ENCODE assay signal across 24 cellular contexts in genomic region chr2:29273704-29274611, GRCh38.
DNase-seq lines count a peak whose midpoint lies in the region; TF ChIP-seq lines count a peak whose summit lies in the region.
"Had no signal": no experiment of that assay in that cellular context is flagged by ENCODE, and none has a peak within 500 bp of the region (broad histone marks: within the 10 kb centered on the region; RNA-seq: fewer than 3 reads in every experiment).

No MANE protein-coding gene starts in this region.

- TF ChIP-seq CTCF in RWPE1 (conservative IDR thresholded peaks at IDR 0.05; ENCODE audit: low read depth): no peak
- TF ChIP-seq CTCF in epithelial cell of esophagus (IDR thresholded peaks at IDR 0.05; ENCODE audit: insufficient read depth, low read depth, low read length, missing control alignments): no peak
- no peak for TF ChIP-seq CTCF in neural progenitor cell (IDR thresholded peaks at IDR 0.05)

- H3K36me3 ChIP-seq in neural progenitor cell: no peaks in the 10 kb centered on the region
- H3K36me3 ChIP-seq: BLaER1 treated with 17β-estradiol and CSF1 and Interleukin-3, amounts not matched to agents 10 nM and 100 nM; right lobe of liver; SJSA1; suprapubic skin; upper lobe of right lung had no signal

- no peaks in the 10 kb centered on the region for H3K36me3 Mint-ChIP-seq in neural progenitor cell
- H3K36me3 Mint-ChIP-seq in activated CD4-positive, alpha-beta memory T cell treated with anti-CD3 and anti-CD28 coated beads, Interleukin-2, amount 10 ng/mL, durations not matched to agents 7 days and 5 days (ENCODE audit: low read depth): no peaks in the 10 kb centered on the region
- H3K36me3 Mint-ChIP-seq: activated naive CD4-positive, alpha-beta T cell treated with anti-CD3 and anti-CD28 coated beads, Interleukin-2, amount 50 U/mL, for 72 hours had no signal

- H3F3A ChIP-seq in neural progenitor cell (ENCODE audit: low read depth): no peaks in the 10 kb centered on the region

- peak; percentile 31 for DNase-seq in ELR (ENCODE audit: low read depth)
- DNase-seq in RWPE1 (ENCODE audit: low spot score): peak; percentile 24
- peak; percentile 71 for DNase-seq in epithelial cell of esophagus (ENCODE audit: low read depth)
- no peak for DNase-seq in neural progenitor cell (ENCODE audit: low spot score)
- no peak for DNase-seq in ureter (ENCODE audit: low spot score)
- DNase-seq in Kasumi-1 (lab: John Stamatoyannopoulos, UW): no peak
- no peak for DNase-seq in UCSD-AML1 (lab: John Stamatoyannopoulos, UW; ENCODE audit: unreplicated experiment)
- DNase-seq in activated CD4-positive, alpha-beta memory T cell treated with anti-CD3 and anti-CD28 coated beads, Interleukin-2, amount 10 ng/mL, durations not matched to agents 7 days and 5 days: no peak
- DNase-seq: activated CD4-positive, alpha-beta T cell treated with anti-CD3 and anti-CD28 coated beads for 1 hour; activated CD8-positive, alpha-beta T cell treated with anti-CD3 and anti-CD28 coated beads, Interleukin-2, amount 10 ng/mL, durations not matched to agents 7 days and 5 days; Caco-2; dermis blood vessel endothelial cell; NCI-H1092 treated with DMSO at 0.1 percent for 48 hours; NCI-H187; NCI-H526; right lobe of liver; stimulated activated naive CD4-positive, alpha-beta T cell had no signal

- no peak overlapping the region for H3K4me3 Mint-ChIP-seq in neural progenitor cell
- H3K4me3 Mint-ChIP-seq in activated CD4-positive, alpha-beta memory T cell treated with anti-CD3 and anti-CD28 coated beads, Interleukin-2, amount 10 ng/mL, durations not matched to agents 7 days and 5 days: no peak overlapping the region
- H3K4me3 Mint-ChIP-seq: activated CD8-positive, alpha-beta T cell treated with anti-CD3 and anti-CD28 coated beads, Interleukin-2, amount 10 ng/mL, durations not matched to agents 7 days and 5 days; central memory CD8-positive, alpha-beta T cell; T-helper 1 cell treated with Interleukin-12 subunit alpha and Interleukin-12 subunit beta and Interleukin-4 antibody, amounts not matched to agents 30 μg/mL and 1 μg/mL, for 36 hours had no signal

- POLR2A ChIA-PET in RWPE1 (lab: Yijun Ruan, JAX; ENCODE audit: low non-redundant PET): no interaction called here
- POLR2A ChIA-PET in activated CD4-positive, alpha-beta memory T cell treated with anti-CD3 and anti-CD28 coated beads, Interleukin-2, amount 10 ng/mL, durations not matched to agents 7 days and 5 days (lab: Charles Lee): no interaction called here

- H3K27me3 ChIP-seq in neural progenitor cell: no peaks in the 10 kb centered on the region
- H3K27me3 ChIP-seq: BLaER1 treated with 17β-estradiol and CSF1 and Interleukin-3, amounts not matched to agents 10 nM and 100 nM; right lobe of liver; upper lobe of right lung had no signal

- H3K4me2 ChIP-seq in neural progenitor cell: no peak overlapping the region

- H2AFZ ChIP-seq in neural progenitor cell (replicated peaks): no peak overlapping the region

- H3K4me1 ChIP-seq in neural progenitor cell: no peaks in the 10 kb centered on the region
- H3K4me1 ChIP-seq: Caco-2, right lobe of liver, SJSA1, upper lobe of right lung had no signal

- CTCF ChIA-PET in RWPE1 (lab: Yijun Ruan, JAX): interaction anchor here (0.7 to 1.1 kb wide), 2 partner anchors 22 to 515 kb away, joined by 3 read pairs; no protein-coding TSS in a partner anchor
- CTCF ChIA-PET in activated CD4-positive, alpha-beta memory T cell treated with anti-CD3 and anti-CD28 coated beads, Interleukin-2, amount 10 ng/mL, durations not matched to agents 7 days and 5 days (lab: Charles Lee): interaction anchor here (0.8 to 0.9 kb wide), 2 partner anchors 13 to 21 kb away, joined by 3 to 4 read pairs; no protein-coding TSS in a partner anchor

- H3K9me3 Mint-ChIP-seq in neural progenitor cell: no peaks in the 10 kb centered on the region
- H3K9me3 Mint-ChIP-seq in activated CD4-positive, alpha-beta memory T cell treated with anti-CD3 and anti-CD28 coated beads, Interleukin-2, amount 10 ng/mL, durations not matched to agents 7 days and 5 days: no peaks in the 10 kb centered on the region
- H3K9me3 Mint-ChIP-seq: activated naive CD4-positive, alpha-beta T cell treated with anti-CD3 and anti-CD28 coated beads, Interleukin-2, amount 50 U/mL, for 72 hours; central memory CD8-positive, alpha-beta T cell; T-helper 1 cell treated with Interleukin-12 subunit alpha and Interleukin-12 subunit beta and Interleukin-4 antibody, amounts not matched to agents 30 μg/mL and 1 μg/mL, for 36 hours had no signal

- H3K9me3 ChIP-seq in neural progenitor cell (ENCODE audit: low read depth): no peaks in the 10 kb centered on the region
- H3K9me3 ChIP-seq: BLaER1 treated with 17β-estradiol and CSF1 and Interleukin-3, amounts not matched to agents 10 nM and 100 nM; Caco-2; right lobe of liver; SJSA1; suprapubic skin; upper lobe of right lung had no signal

- H4K20me1 ChIP-seq in neural progenitor cell (ENCODE audit: low read depth): no peaks in the 10 kb centered on the region
- H4K20me1 ChIP-seq: BLaER1 treated with 17β-estradiol and CSF1 and Interleukin-3, amounts not matched to agents 10 nM and 100 nM had no signal

- peaks cover 4% of the 10 kb centered on the region for H3K27me3 Mint-ChIP-seq in neural progenitor cell (ENCODE audit: insufficient read depth, low read depth)
- H3K27me3 Mint-ChIP-seq in activated CD4-positive, alpha-beta memory T cell treated with anti-CD3 and anti-CD28 coated beads, Interleukin-2, amount 10 ng/mL, durations not matched to agents 7 days and 5 days: peaks cover 32% of the 10 kb centered on the region

- H3K9ac ChIP-seq in neural progenitor cell: no peak overlapping the region
- H3K9ac ChIP-seq: BLaER1 treated with 17β-estradiol and CSF1 and Interleukin-3, amounts not matched to agents 10 nM and 100 nM had no signal

- H3K27ac ChIP-seq in RWPE1 (no peak overlapping the region), neural progenitor cell (no peak overlapping the region)
- H3K27ac ChIP-seq: BLaER1 treated with 17β-estradiol and CSF1 and Interleukin-3, amounts not matched to agents 10 nM and 100 nM; right lobe of liver; SJSA1; suprapubic skin; upper lobe of right lung had no signal

- peaks cover 13% of the 10 kb centered on the region for H3K4me1 Mint-ChIP-seq in neural progenitor cell
- H3K4me1 Mint-ChIP-seq in activated CD4-positive, alpha-beta memory T cell treated with anti-CD3 and anti-CD28 coated beads, Interleukin-2, amount 10 ng/mL, durations not matched to agents 7 days and 5 days: no peaks in the 10 kb centered on the region
- H3K4me1 Mint-ChIP-seq: central memory CD8-positive, alpha-beta T cell had no signal

- H3K79me2 ChIP-seq in neural progenitor cell (ENCODE audit: low read depth): no peaks in the 10 kb centered on the region

- H3K27ac Mint-ChIP-seq in neural progenitor cell: peak overlapping the region; percentile 13
- no peak overlapping the region for H3K27ac Mint-ChIP-seq in activated CD4-positive, alpha-beta memory T cell treated with anti-CD3 and anti-CD28 coated beads, Interleukin-2, amount 10 ng/mL, durations not matched to agents 7 days and 5 days
- H3K27ac Mint-ChIP-seq: activated CD8-positive, alpha-beta T cell treated with anti-CD3 and anti-CD28 coated beads, Interleukin-2, amount 10 ng/mL, durations not matched to agents 7 days and 5 days; activated naive CD4-positive, alpha-beta T cell treated with anti-CD3 and anti-CD28 coated beads, Interleukin-2, amount 50 U/mL, for 72 hours; T-helper 1 cell treated with Interleukin-12 subunit alpha and Interleukin-12 subunit beta and Interleukin-4 antibody, amounts not matched to agents 30 μg/mL and 1 μg/mL, for 36 hours had no signal

- H3K4me3 ChIP-seq in epithelial cell of esophagus (ENCODE audit: low read length) (no peak overlapping the region), neural progenitor cell (no peak overlapping the region)
- H3K4me3 ChIP-seq: BLaER1 treated with 17β-estradiol and CSF1 and Interleukin-3, amounts not matched to agents 10 nM and 100 nM; right lobe of liver; SJSA1; suprapubic skin; upper lobe of right lung had no signal

Comparison
In these comparisons a context has a peak if more than half of its experiments do, and no peak if none do; other contexts are left out.
1. DNase-seq: peak in ELR (single experiment), RWPE1 (single experiment) and epithelial cell of esophagus (single experiment); none in neural progenitor cell (single experiment), ureter (single experiment), Kasumi-1 (0 of 2), UCSD-AML1 (single experiment) and activated CD4-positive, alpha-beta memory T cell treated with anti-CD3 and anti-CD28 coated beads, Interleukin-2, amount 10 ng/mL, durations not matched to agents 7 days and 5 days (single experiment).